1 cellular context compared by ENCODE assay signal in the genomic region with DNA sequence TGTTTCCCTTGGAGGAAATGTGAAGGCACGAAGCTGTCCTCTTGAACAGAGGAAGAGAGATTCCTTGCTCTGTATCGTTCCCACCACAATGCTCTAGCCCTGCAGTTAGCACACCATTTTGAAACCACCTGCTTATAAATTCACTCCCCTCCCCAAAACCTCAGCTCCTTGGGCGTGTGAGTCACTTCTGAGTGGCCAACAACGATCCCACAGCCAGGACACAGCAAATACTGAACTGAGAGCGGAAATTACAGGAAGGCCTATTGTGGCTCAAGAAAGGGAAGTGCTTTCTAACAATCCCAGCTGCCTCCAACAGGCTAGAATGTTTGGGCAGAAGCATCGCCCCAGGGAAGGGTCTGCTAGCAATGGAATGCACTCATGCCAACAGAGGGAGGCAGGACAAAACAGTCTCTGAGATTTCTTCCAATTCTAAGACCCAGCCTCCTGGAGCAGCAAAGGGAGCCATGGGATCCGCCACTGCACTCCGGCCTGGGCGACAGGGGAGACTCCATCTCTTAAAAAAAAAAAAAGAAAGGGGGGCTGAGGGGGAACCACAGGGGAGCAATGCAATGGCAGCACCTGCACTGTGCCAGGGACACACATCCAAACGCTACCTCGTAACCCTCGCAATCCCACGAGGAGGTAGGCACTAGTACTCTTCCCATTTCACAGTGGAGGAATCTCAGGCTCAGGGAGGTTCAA.
TF ChIP-seq lines count a peak whose summit lies in the region.

No MANE protein-coding gene starts in this region.

TF ChIP-seq in GM12878, 131 proteins besides CTCF, POLR2A, EP300 and RAD21 (continued from another document):
- 0 out of 2 replicates have a peak, but pooled peaks have one; percentile 47 for TF ChIP-seq NBN (IDR thresholded peaks at IDR 0.05)
- no peak for TF ChIP-seq SREBF1 (IDR thresholded peaks at IDR 0.05; ENCODE audit: low read length)
- no peak for TF ChIP-seq ZNF622 (IDR thresholded peaks at IDR 0.05)
- TF ChIP-seq BACH1 (IDR thresholded peaks at IDR 0.05; ENCODE audit: borderline replicate concordance) = no peak
- TF ChIP-seq STAT1 (conservative IDR thresholded peaks at IDR 0.05) = no peak
- TF ChIP-seq FOXK2 (IDR thresholded peaks at IDR 0.05) = no peak
- TF ChIP-seq TARDBP (IDR thresholded peaks at IDR 0.05; ENCODE audit: borderline replicate concordance) = no peak
- TF ChIP-seq, protein P1, sequence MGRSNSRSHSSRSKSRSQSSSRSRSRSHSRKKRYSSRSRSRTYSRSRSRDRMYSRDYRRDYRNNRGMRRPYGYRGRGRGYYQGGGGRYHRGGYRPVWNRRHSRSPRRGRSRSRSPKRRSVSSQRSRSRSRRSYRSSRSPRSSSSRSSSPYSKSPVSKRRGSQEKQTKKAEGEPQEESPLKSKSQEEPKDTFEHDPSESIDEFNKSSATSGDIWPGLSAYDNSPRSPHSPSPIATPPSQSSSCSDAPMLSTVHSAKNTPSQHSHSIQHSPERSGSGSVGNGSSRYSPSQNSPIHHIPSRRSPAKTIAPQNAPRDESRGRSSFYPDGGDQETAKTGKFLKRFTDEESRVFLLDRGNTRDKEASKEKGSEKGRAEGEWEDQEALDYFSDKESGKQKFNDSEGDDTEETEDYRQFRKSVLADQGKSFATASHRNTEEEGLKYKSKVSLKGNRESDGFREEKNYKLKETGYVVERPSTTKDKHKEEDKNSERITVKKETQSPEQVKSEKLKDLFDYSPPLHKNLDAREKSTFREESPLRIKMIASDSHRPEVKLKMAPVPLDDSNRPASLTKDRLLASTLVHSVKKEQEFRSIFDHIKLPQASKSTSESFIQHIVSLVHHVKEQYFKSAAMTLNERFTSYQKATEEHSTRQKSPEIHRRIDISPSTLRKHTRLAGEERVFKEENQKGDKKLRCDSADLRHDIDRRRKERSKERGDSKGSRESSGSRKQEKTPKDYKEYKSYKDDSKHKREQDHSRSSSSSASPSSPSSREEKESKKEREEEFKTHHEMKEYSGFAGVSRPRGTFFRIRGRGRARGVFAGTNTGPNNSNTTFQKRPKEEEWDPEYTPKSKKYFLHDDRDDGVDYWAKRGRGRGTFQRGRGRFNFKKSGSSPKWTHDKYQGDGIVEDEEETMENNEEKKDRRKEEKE (IDR thresholded peaks at IDR 0.05) = no peak
- no peak for TF ChIP-seq MTA3 (IDR thresholded peaks at IDR 0.05; ENCODE audit: borderline replicate concordance, low read length)
- TF ChIP-seq ATF2 (IDR thresholded peaks at IDR 0.05; ENCODE audit: low read length) = peak; percentile 39; the same call in 1 of the 2 replicates
- TF ChIP-seq NFIC (IDR thresholded peaks at IDR 0.05; ENCODE audit: low read depth, low read length) = peak; percentile 77; the same call in 1 of the 2 replicates
- TF ChIP-seq, protein P2, sequence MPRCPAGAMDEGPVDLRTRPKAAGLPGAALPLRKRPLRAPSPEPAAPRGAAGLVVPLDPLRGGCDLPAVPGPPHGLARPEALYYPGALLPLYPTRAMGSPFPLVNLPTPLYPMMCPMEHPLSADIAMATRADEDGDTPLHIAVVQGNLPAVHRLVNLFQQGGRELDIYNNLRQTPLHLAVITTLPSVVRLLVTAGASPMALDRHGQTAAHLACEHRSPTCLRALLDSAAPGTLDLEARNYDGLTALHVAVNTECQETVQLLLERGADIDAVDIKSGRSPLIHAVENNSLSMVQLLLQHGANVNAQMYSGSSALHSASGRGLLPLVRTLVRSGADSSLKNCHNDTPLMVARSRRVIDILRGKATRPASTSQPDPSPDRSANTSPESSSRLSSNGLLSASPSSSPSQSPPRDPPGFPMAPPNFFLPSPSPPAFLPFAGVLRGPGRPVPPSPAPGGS (IDR thresholded peaks at IDR 0.05; ENCODE audit: borderline replicate concordance, insufficient read depth, low read depth, low read length, poor library complexity, severe bottlenecking) = no peak
- TF ChIP-seq, protein P3, sequence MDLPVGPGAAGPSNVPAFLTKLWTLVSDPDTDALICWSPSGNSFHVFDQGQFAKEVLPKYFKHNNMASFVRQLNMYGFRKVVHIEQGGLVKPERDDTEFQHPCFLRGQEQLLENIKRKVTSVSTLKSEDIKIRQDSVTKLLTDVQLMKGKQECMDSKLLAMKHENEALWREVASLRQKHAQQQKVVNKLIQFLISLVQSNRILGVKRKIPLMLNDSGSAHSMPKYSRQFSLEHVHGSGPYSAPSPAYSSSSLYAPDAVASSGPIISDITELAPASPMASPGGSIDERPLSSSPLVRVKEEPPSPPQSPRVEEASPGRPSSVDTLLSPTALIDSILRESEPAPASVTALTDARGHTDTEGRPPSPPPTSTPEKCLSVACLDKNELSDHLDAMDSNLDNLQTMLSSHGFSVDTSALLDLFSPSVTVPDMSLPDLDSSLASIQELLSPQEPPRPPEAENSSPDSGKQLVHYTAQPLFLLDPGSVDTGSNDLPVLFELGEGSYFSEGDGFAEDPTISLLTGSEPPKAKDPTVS (IDR thresholded peaks at IDR 0.05; ENCODE audit: low read depth, low read length) = no peak
- peak; percentile 84 for TF ChIP-seq IKZF1 (conservative IDR thresholded peaks at IDR 0.05)
- TF ChIP-seq RUNX3 (IDR thresholded peaks at IDR 0.05; ENCODE audit: low read length) = peak; percentile 92
- no peak for TF ChIP-seq CBX5 (IDR thresholded peaks at IDR 0.05; ENCODE audit: low read depth)
- TF ChIP-seq SMAD5 (IDR thresholded peaks at IDR 0.05; ENCODE audit: low read depth) = 0 out of 2 replicates have a peak, but pooled peaks have one; percentile 36
- TF ChIP-seq RB1 (IDR thresholded peaks at IDR 0.05; ENCODE audit: borderline replicate concordance) = no peak
- no peak for TF ChIP-seq IRF3 (IDR thresholded peaks at IDR 0.05)
